In the genomic region with DNA sequence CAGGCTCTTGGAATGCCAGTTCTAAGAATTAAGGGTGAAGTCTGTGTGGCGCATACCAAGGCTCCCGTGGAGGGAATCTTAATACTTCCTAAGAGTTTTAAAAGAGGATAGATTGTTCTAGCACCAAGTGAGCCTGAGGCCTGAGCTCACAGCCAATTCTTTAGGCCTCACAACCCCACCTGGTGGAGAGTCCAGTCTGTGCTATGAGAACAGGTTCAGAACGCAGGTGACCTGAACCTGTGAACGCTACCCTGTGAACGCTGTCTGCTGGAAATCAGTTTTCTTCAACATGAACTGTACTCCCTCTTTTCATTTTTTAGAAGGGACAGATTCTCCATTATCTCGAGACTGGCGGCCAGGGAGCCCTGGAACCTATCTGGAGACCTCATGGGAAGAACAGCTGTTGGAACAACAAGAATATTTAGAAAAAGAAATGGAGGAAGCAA, we compare ENCODE assay signal across 8 cellular contexts.
DNase-seq lines count a peak whose midpoint lies in the region; TF ChIP-seq lines count a peak whose summit lies in the region.

No MANE protein-coding gene starts in this region.

- no peaks in the 10 kb centered on the region for H3K9me2 ChIP-seq in SU-DHL-6 (replicated peaks; ENCODE audit: insufficient read depth, low read length)

- no peak overlapping the region for H3K27ac ChIP-seq in SU-DHL-6 (ENCODE audit: low read depth, low read length)

- DNase-seq in NCI-H2081 (lab: John Stamatoyannopoulos, UW) (peak; percentile 33 to 59), NCI-H2081 treated with DMSO at 0.1 percent for 48 hours (lab: John Stamatoyannopoulos, UW) (no peak), HK-2 (ENCODE audit: unreplicated experiment) (peak; percentile 26), astrocyte of the hippocampus (ENCODE audit: low read depth, low spot score) (peak; percentile 87), iPS-NIHi7 (ENCODE audit: extremely low spot score) (peak; percentile 70), OCI-M2 (lab: John Stamatoyannopoulos, UW; ENCODE audit: unreplicated experiment) (no peak)
- peak; percentile 8 to 24 for DNase-seq in stimulated activated CD4-positive, alpha-beta T cell treated with anti-CD3 and anti-CD28 coated beads, Interleukin-15, amount 100 ng/mL, for 1 hour (ENCODE audit: low read depth in 1 of 2, low spot score in 1 of 2)

- H2AFZ ChIP-seq in SU-DHL-6 (ENCODE audit: low read depth, low read length, severe bottlenecking), result peak overlapping the region; percentile 36

- no peak overlapping the region for H3K4me2 ChIP-seq in SU-DHL-6 (ENCODE audit: low read depth, low read length, poor library complexity, severe bottlenecking)

- H3F3A ChIP-seq in SU-DHL-6 (ENCODE audit: insufficient read depth), result no peaks in the 10 kb centered on the region

- no peak overlapping the region for H3K4me3 ChIP-seq in SU-DHL-6 (ENCODE audit: insufficient read depth, low read length, poor library complexity, severe bottlenecking)

- H3K9me3 ChIP-seq in SU-DHL-6 (ENCODE audit: insufficient read depth, low read length), result no peaks in the 10 kb centered on the region

- no peaks in the 10 kb centered on the region for H3K36me3 ChIP-seq in SU-DHL-6 (ENCODE audit: low read length)

- H4K20me1 ChIP-seq in SU-DHL-6 (ENCODE audit: low read depth, low read length), result no peaks in the 10 kb centered on the region

- peak; percentile 51 for TF ChIP-seq CTCF in SU-DHL-6 (IDR thresholded peaks at IDR 0.05; ENCODE audit: insufficient read depth, low read length, poor library complexity, severe bottlenecking)

- no peak overlapping the region for H3K9ac ChIP-seq in SU-DHL-6 (ENCODE audit: low read length)

- no peaks in the 10 kb centered on the region for H3K79me2 ChIP-seq in SU-DHL-6 (ENCODE audit: insufficient read depth, low read length)

- H3K27me3 ChIP-seq in SU-DHL-6 (ENCODE audit: low read length), result no peaks in the 10 kb centered on the region

Comparison
In these comparisons a context has a peak if more than half of its experiments do, and no peak if none do; other contexts are left out.
1. DNase-seq: peak in NCI-H2081 (2 of 2), HK-2 (single experiment), astrocyte of the hippocampus (single experiment), iPS-NIHi7 (single experiment) and stimulated activated CD4-positive, alpha-beta T cell treated with anti-CD3 and anti-CD28 coated beads, Interleukin-15, amount 100 ng/mL, for 1 hour (2 of 2); none in NCI-H2081 treated with DMSO at 0.1 percent for 48 hours (single experiment) and OCI-M2 (single experiment).